ENCODE assay signal across 1 cellular context in genomic region chr1:181482521-181483083, GRCh38.
A peak's percentile ranks its signal among the peaks of the same experiment; 100 is the strongest.
TF ChIP-seq lines count a peak whose summit lies in the region.

No MANE protein-coding gene starts in this region.

TF ChIP-seq in K562, 482 proteins besides CTCF, POLR2A, EP300 and RAD21 (continued from another document):
- peak; percentile 33; the same call in 1 of the 2 replicates for TF ChIP-seq MGA (IDR thresholded peaks at IDR 0.05)
- no peak for TF ChIP-seq ZNF217 (CRISPR knock-in tag; IDR thresholded peaks at IDR 0.05)
- TF ChIP-seq CTBP1 (IDR thresholded peaks at IDR 0.05; ENCODE audit: borderline replicate concordance): peak; percentile 51; the same call in 1 of the 2 replicates
- no peak for TF ChIP-seq MED1 (CRISPR knock-in tag; IDR thresholded peaks at IDR 0.05; ENCODE audit: borderline replicate concordance)
- 0 out of 2 replicates have a peak, but pooled peaks have one; percentile 21 for TF ChIP-seq HDAC6 (IDR thresholded peaks at IDR 0.05; ENCODE audit: low read depth, low read length)
